Comparison of ENCODE assay signal across 8 cellular contexts in genomic region chr6:148051-148984, GRCh38.
DNase-seq lines count a peak whose midpoint lies in the region; ATAC-seq and TF ChIP-seq lines count a peak whose summit lies in the region.
"Not testable (repeated sequence)": the region's sequence is repeated elsewhere in the genome, so short reads cannot be mapped to it uniquely, and the experiment has no call there.

No MANE protein-coding gene starts in this region.

- peaks cover 18% of the 10 kb centered on the region for H3K9me3 ChIP-seq in OCI-LY7 (ENCODE audit: low read length)

- H2AFZ ChIP-seq in OCI-LY7 (ENCODE audit: low read length), result not testable (repeated sequence)

- not testable (repeated sequence) for H3K4me1 Mint-ChIP-seq in activated CD8-positive, alpha-beta T cell treated with anti-CD3 and anti-CD28 coated beads for 36 hours (ENCODE audit: low read depth)

- CTCF ChIA-PET in OCI-LY7 (lab: Charles Lee; ENCODE audit: unreplicated experiment), result not testable (repeated sequence)
- CTCF ChIA-PET in activated CD8-positive, alpha-beta T cell treated with anti-CD3 and anti-CD28 coated beads for 36 hours (lab: Charles Lee), result interaction anchor here (0.6 to 2.0 kb wide), 13 partner anchors 16 to 535 kb away, joined by 3 to 11 read pairs (median 3); partner anchors contain the start of gene IRF4

- POLR2A ChIA-PET in OCI-LY7 (lab: Charles Lee); activated CD8-positive, alpha-beta T cell treated with anti-CD3 and anti-CD28 coated beads for 36 hours (lab: Charles Lee): not testable (repeated sequence)

- H4K20me1 ChIP-seq in OCI-LY7 (ENCODE audit: insufficient read depth, low read length), result not testable (repeated sequence)

- peak; percentile 51 for DNase-seq in G401 (ENCODE audit: low spot score)
- DNase-seq in OCI-LY7 (ENCODE audit: low spot score), result peak; percentile 88
- peak; percentile 98 for DNase-seq in activated CD8-positive, alpha-beta T cell treated with anti-CD3 and anti-CD28 coated beads for 36 hours
- peak; percentile 62 for DNase-seq in ecto neural progenitor cell (ENCODE audit: low spot score)
- DNase-seq in mesenteric fat pad (ENCODE audit: low spot score), result peak; percentile 47
- DNase-seq in stimulated activated CD8-positive, alpha-beta memory T cell treated with anti-CD3 and anti-CD28 coated beads, Interleukin-4, amount 100 ng/mL, for 24 hours (ENCODE audit: low read depth), result peak; percentile 56

- in situ Hi-C loops in G401 (cut with HindIII; ENCODE audit: low sequenced_read_pairs), result not testable (repeated sequence)

- not testable (repeated sequence) for H3K27ac ChIP-seq in OCI-LY7 (ENCODE audit: low read depth, low read length, poor library complexity, severe bottlenecking)

- not testable (repeated sequence) for H3K36me3 Mint-ChIP-seq in activated CD8-positive, alpha-beta T cell treated with anti-CD3 and anti-CD28 coated beads for 36 hours (ENCODE audit: low read depth)

- H3K27ac Mint-ChIP-seq in activated CD8-positive, alpha-beta T cell treated with anti-CD3 and anti-CD28 coated beads for 36 hours, result not testable (repeated sequence)

- H3K27me3 Mint-ChIP-seq in activated CD8-positive, alpha-beta T cell treated with anti-CD3 and anti-CD28 coated beads for 36 hours, result peaks cover 12% of the 10 kb centered on the region

- TF ChIP-seq CTCF in OCI-LY7 (conservative IDR thresholded peaks at IDR 0.05; ENCODE audit: low read length), result peak; percentile 84
- peak; percentile 100 for TF ChIP-seq CTCF in activated CD8-positive, alpha-beta T cell treated with anti-CD3 and anti-CD28 coated beads for 36 hours (IDR thresholded peaks at IDR 0.05)

- H3K4me2 ChIP-seq in OCI-LY7 (ENCODE audit: low read length), result not testable (repeated sequence)

- not testable (repeated sequence) for BruUV-seq in OCI-LY7 (replicated peaks; lab: Mats Ljungman, UMichigan)

- H3K4me3 ChIP-seq in OCI-LY7 (ENCODE audit: low read depth, low read length, poor library complexity, severe bottlenecking), result not testable (repeated sequence)

- H3K9me3 Mint-ChIP-seq in activated CD8-positive, alpha-beta T cell treated with anti-CD3 and anti-CD28 coated beads for 36 hours, result not testable (repeated sequence)

- H3K4me1 ChIP-seq in OCI-LY7 (ENCODE audit: insufficient read depth, low read length, poor library complexity, severe bottlenecking), result not testable (repeated sequence)

- ATAC-seq in GM21576 (IDR thresholded peaks at IDR 0.05; ENCODE audit: unreplicated experiment) (peak; percentile 94), HG03460 (IDR thresholded peaks at IDR 0.05; ENCODE audit: unreplicated experiment) (peak; percentile 92)
- ATAC-seq in activated CD8-positive, alpha-beta T cell treated with anti-CD3 and anti-CD28 coated beads for 36 hours, result peak; percentile 91

- H3K9me2 ChIP-seq in OCI-LY7 (ENCODE audit: insufficient read depth, low read length), result not testable (repeated sequence)

- not testable (repeated sequence) for H3K79me2 ChIP-seq in OCI-LY7 (ENCODE audit: insufficient read depth, low read depth, low read length)

- H3K4me3 Mint-ChIP-seq in activated CD8-positive, alpha-beta T cell treated with anti-CD3 and anti-CD28 coated beads for 36 hours, result not testable (repeated sequence)

- intact Hi-C loops in OCI-LY7 (cut with micrococcal nuclease; ENCODE audit: unreplicated experiment); activated CD8-positive, alpha-beta T cell treated with anti-CD3 and anti-CD28 coated beads for 36 hours (cut with micrococcal nuclease): not testable (repeated sequence)

- H3K36me3 ChIP-seq in OCI-LY7 (ENCODE audit: insufficient read depth, low read length), result not testable (repeated sequence)

Comparison
In these comparisons a context has a peak if more than half of its experiments do, and no peak if none do; other contexts are left out.
1. DNase-seq: peak in every context shown above with its lines; median percentile 98 in activated CD8-positive, alpha-beta T cell treated with anti-CD3 and anti-CD28 coated beads for 36 hours; 88 in OCI-LY7; 62 in ecto neural progenitor cell; 56 in stimulated activated CD8-positive, alpha-beta memory T cell treated with anti-CD3 and anti-CD28 coated beads, Interleukin-4, amount 100 ng/mL, for 24 hours; 51 in G401; 47 in mesenteric fat pad.